Comparison of ENCODE assay signal across 7 cellular contexts in genomic region chr19:872266-872951, GRCh38. TPM values are rescaled to one million over a fixed set of nuclear protein-coding genes. Genes with fewer than 3 reads are reported as not detected.
DNase-seq lines count a peak whose midpoint lies in the region; ATAC-seq lines count a peak whose summit lies in the region.
"Had no signal": no experiment of that assay in that cellular context is flagged by ENCODE, and none has a peak within 500 bp of the region (broad histone marks: within the 10 kb centered on the region; RNA-seq: fewer than 3 reads in every experiment).

No MANE protein-coding gene starts in this region.

- CTCF ChIA-PET in activated naive CD4-positive, alpha-beta T cell treated with anti-CD3 and anti-CD28 coated beads for 36 hours (lab: Charles Lee), result no interaction called here

- H3K36me3 Mint-ChIP-seq in activated naive CD4-positive, alpha-beta T cell treated with anti-CD3 and anti-CD28 coated beads for 36 hours (ENCODE audit: low read depth), result peaks cover 6% of the 10 kb centered on the region

- intact Hi-C loops in activated naive CD4-positive, alpha-beta T cell treated with anti-CD3 and anti-CD28 coated beads for 36 hours (cut with micrococcal nuclease), result loop anchor here (2.0 kb wide), 1 partner anchor 34 kb away; no protein-coding TSS in a partner anchor

- peak overlapping the region; percentile 29 for H3K27ac ChIP-seq in mesodermal cell (ENCODE audit: low read depth, low read length, severe bottlenecking)
- H3K27ac ChIP-seq: HL-60 had no signal

- H3K36me3 ChIP-seq in mesodermal cell (ENCODE audit: control insufficient read depth, insufficient read depth, low read length), result peaks cover 57% of the 10 kb centered on the region

- H3K27me3 Mint-ChIP-seq in activated naive CD4-positive, alpha-beta T cell treated with anti-CD3 and anti-CD28 coated beads for 36 hours (ENCODE audit: low read depth), result no peaks in the 10 kb centered on the region

- peak overlapping the region; percentile 3 for H3K4me3 Mint-ChIP-seq in activated naive CD4-positive, alpha-beta T cell treated with anti-CD3 and anti-CD28 coated beads for 36 hours

- H3K4me1 Mint-ChIP-seq in activated naive CD4-positive, alpha-beta T cell treated with anti-CD3 and anti-CD28 coated beads for 36 hours (ENCODE audit: low read depth), result peaks cover 8% of the 10 kb centered on the region

- no peak overlapping the region for H3K4me3 ChIP-seq in mesodermal cell (ENCODE audit: extremely low read depth, insufficient read depth, low read length, poor library complexity, severe bottlenecking)

- peaks cover 10% of the 10 kb centered on the region for H3K4me1 ChIP-seq in mesodermal cell (ENCODE audit: control insufficient read depth, insufficient read depth, low read length, poor library complexity, severe bottlenecking)

- H3K9me3 Mint-ChIP-seq in activated naive CD4-positive, alpha-beta T cell treated with anti-CD3 and anti-CD28 coated beads for 36 hours, result no peaks in the 10 kb centered on the region

- H3K9me3 ChIP-seq in mesodermal cell (ENCODE audit: control insufficient read depth, low read length), result no peaks in the 10 kb centered on the region

- ATAC-seq in GM18519 (IDR thresholded peaks at IDR 0.05; ENCODE audit: low FRiP score, unreplicated experiment), result no peak

- peak overlapping the region; percentile 61 for H3K27ac Mint-ChIP-seq in activated naive CD4-positive, alpha-beta T cell treated with anti-CD3 and anti-CD28 coated beads for 36 hours

- WGBS in mesodermal cell (ENCODE audit: insufficient coverage in 2 of 2), 2 experiments, result 52 to 55% methylated on average over 16 to 20 of the region's 27 CpGs

- DNase-seq in DMS153 (lab: John Stamatoyannopoulos, UW) (peak; percentile 22), NCI-H82 (lab: John Stamatoyannopoulos, UW) (peak; percentile 90), NCI-H1092 (lab: John Stamatoyannopoulos, UW) (no peak)
- DNase-seq in activated naive CD4-positive, alpha-beta T cell treated with anti-CD3 and anti-CD28 coated beads for 36 hours, result peak; percentile 83

RNA-seq across cellular contexts. Expression of gene CFD, which starts 12.9 kb away (rescaled TPM):
- total RNA-seq in activated naive CD4-positive, alpha-beta T cell treated with anti-CD3 and anti-CD28 coated beads for 36 hours, result under 1 TPM; 0.17 to 0.25 TPM
- polyA plus RNA-seq in mesodermal cell (2013, experiment 1 of 2), result not detected
- polyA plus RNA-seq in mesodermal cell (2013, experiment 2 of 2), result 0.35 TPM

RNA-seq across cellular contexts. Expression of gene ELANE, which starts 20.3 kb away (rescaled TPM):
- not detected for total RNA-seq in activated naive CD4-positive, alpha-beta T cell treated with anti-CD3 and anti-CD28 coated beads for 36 hours
- not detected for polyA plus RNA-seq in mesodermal cell (2013, experiment 1 of 2)
- not detected for polyA plus RNA-seq in mesodermal cell (2013, experiment 2 of 2)

RNA-seq across cellular contexts. Expression of gene MED16, which starts 20.6 kb away (rescaled TPM):
- 10 to 100 TPM; 61.3 to 68.1 TPM for total RNA-seq in activated naive CD4-positive, alpha-beta T cell treated with anti-CD3 and anti-CD28 coated beads for 36 hours
- 69.1 TPM for polyA plus RNA-seq in mesodermal cell (2013, experiment 1 of 2)
- 50.7 TPM for polyA plus RNA-seq in mesodermal cell (2013, experiment 2 of 2)

RNA-seq across cellular contexts. Expression of gene RNU6-9, which starts 20.9 kb away (rescaled TPM):
- total RNA-seq in activated naive CD4-positive, alpha-beta T cell treated with anti-CD3 and anti-CD28 coated beads for 36 hours, result not detected
- polyA plus RNA-seq in mesodermal cell (2013, experiment 1 of 2), result under 0.01 TPM
- under 0.01 TPM for polyA plus RNA-seq in mesodermal cell (2013, experiment 2 of 2)

RNA-seq across cellular contexts. Expression of gene PRTN3, which starts 31.6 kb away (rescaled TPM):
- not detected for total RNA-seq in activated naive CD4-positive, alpha-beta T cell treated with anti-CD3 and anti-CD28 coated beads for 36 hours
- polyA plus RNA-seq in mesodermal cell (2013, experiment 1 of 2), result not detected
- polyA plus RNA-seq in mesodermal cell (2013, experiment 2 of 2), result 0.40 TPM
